In the genomic region with DNA sequence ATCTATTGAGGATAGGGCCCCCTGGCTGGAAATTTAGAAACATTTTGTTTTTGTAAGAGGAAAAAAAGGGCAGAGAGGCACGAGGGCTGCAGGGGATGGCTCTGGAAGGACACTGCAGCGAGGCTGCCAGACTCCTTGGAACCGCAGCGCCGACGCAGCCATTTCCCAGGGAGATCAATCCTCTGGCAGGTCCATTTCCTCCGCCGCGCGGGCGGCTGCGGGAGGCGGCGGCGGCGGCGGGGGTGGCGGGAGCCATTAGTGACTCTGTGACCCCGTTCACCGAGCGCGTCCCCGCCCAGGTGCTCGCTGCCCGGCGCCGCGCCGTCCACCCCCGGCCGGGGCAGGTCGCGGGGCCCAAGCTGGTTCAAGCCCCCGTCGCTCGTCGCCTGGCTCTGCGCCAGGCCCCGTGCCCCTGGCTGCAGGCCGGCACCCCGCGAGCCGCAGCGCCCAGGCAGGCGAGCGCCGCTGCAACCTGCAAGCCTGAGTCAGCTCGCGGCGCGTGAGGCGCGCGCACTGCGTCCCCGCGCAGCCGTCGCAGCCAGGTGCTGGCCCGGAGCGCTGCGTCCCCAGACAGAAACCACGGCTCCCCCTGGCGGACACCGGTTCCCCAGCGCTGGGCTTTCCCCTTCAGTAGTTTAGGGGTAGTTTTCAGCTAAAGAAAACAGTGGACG, we compare ENCODE assay signal across 8 cellular contexts.
DNase-seq lines count a peak whose midpoint lies in the region; ATAC-seq, FAIRE-seq and TF ChIP-seq lines count a peak whose summit lies in the region.

No MANE protein-coding gene starts in this region.

- ATAC-seq in GM19438 (IDR thresholded peaks at IDR 0.05; ENCODE audit: low read depth, unreplicated experiment), result peak; percentile 71
- peak; percentile 38 for ATAC-seq in HG03575 (IDR thresholded peaks at IDR 0.05; ENCODE audit: extremely low read depth, insufficient number of reproducible peaks, low FRiP score, unreplicated experiment)

- intact Hi-C loops in endothelial cell of umbilical vein (cut with micrococcal nuclease), result loop anchor here (1.0 kb wide), 1 partner anchor 606 kb away; no protein-coding TSS in a partner anchor

- H3K79me2 ChIP-seq in endothelial cell of umbilical vein (ENCODE audit: control insufficient read depth, insufficient read depth, low read length), result no peaks in the 10 kb centered on the region

- peak overlapping the region; percentile 47 for H3K4me3 ChIP-seq in CD8-positive, alpha-beta memory T cell (ENCODE audit: low read length)
- peak overlapping the region; percentile 5 to 45 (median 40) for H3K4me3 ChIP-seq in endothelial cell of umbilical vein (replicated peaks in 1 of 3; ENCODE audit: insufficient read depth in 1 of 3, low read depth in 1 of 3, low read length in 3 of 3)

- peaks cover 23 to 39% (median 34%) of the 10 kb centered on the region in 3 donors for H3K4me1 Mint-ChIP-seq in CD8-positive, alpha-beta memory T cell

- H3K27ac Mint-ChIP-seq in CD8-positive, alpha-beta memory T cell, result peak overlapping the region; percentile 2 to 93 (median 77)

- no peaks in the 10 kb centered on the region for H3K9me1 ChIP-seq in endothelial cell of umbilical vein (replicated peaks; ENCODE audit: control insufficient read depth, extremely low read depth, insufficient read depth, low read length)

- no peak overlapping the region for H3K9ac ChIP-seq in endothelial cell of umbilical vein (replicated peaks; ENCODE audit: extremely low read depth, insufficient read depth, low read length)

- TF ChIP-seq POLR2A in endothelial cell of umbilical vein (IDR thresholded peaks at IDR 0.05; ENCODE audit: low read depth, low read length), result no peak

- CTCF ChIA-PET in CD8-positive, alpha-beta memory T cell (lab: Charles Lee), result interaction anchor here (0.6 to 10.2 kb wide), 72 partner anchors 10 to 611 kb away, joined by 3 to 193 read pairs (median 4); a partner anchor contains a TSS
- CTCF ChIA-PET in endothelial cell of umbilical vein (lab: Charles Lee), result interaction anchor here (0.6 to 8.4 kb wide), 40 partner anchors 9 to 678 kb away, joined by 3 to 504 read pairs (median 4); a partner anchor contains a TSS

- H3K36me3 Mint-ChIP-seq in CD8-positive, alpha-beta memory T cell, result peaks cover 0 to 1% (median 0%) of the 10 kb centered on the region in 3 donors

- POLR2A ChIA-PET in CD8-positive, alpha-beta memory T cell (lab: Charles Lee), result interaction anchor here (0.6 to 2.1 kb wide), 9 partner anchors 18 to 450 kb away, joined by 3 to 14 read pairs (median 3); a partner anchor contains a TSS
- POLR2A ChIA-PET in endothelial cell of umbilical vein (lab: Charles Lee), result no interaction called here

- TF ChIP-seq CTCF in endothelial cell of umbilical vein (IDR thresholded peaks at IDR 0.05; ENCODE audit: extremely low read depth in 1 of 2, insufficient read depth in 1 of 2, low read depth in 1 of 2, low read length in 2 of 2), result peak; percentile 94 to 95

- H3K4me1 ChIP-seq in CD8-positive, alpha-beta memory T cell (ENCODE audit: insufficient read depth, low read length), result peaks cover 21% of the 10 kb centered on the region
- peaks cover 3% of the 10 kb centered on the region for H3K4me1 ChIP-seq in endothelial cell of umbilical vein (ENCODE audit: control insufficient read depth, extremely low read depth, insufficient read depth, low read length)

- FAIRE-seq in endothelial cell of umbilical vein (lab: Jason Lieb, UNC), result peak; percentile 74

- peak; percentile 86 to 93 (median 87) for DNase-seq in CD8-positive, alpha-beta memory T cell
- peak; percentile 74 for DNase-seq in NK-92 treated with Interleukin-12 subunit alpha and Interleukin-12 subunit beta, amount 100 ng/mL, for 24 hours (lab: John Stamatoyannopoulos, UW)
- DNase-seq in activated CD8-positive, alpha-beta memory T cell treated with anti-CD3 and anti-CD28 coated beads, Interleukin-2, amount 50 U/mL, for 1 hour (ENCODE audit: extremely low read depth), result peak; percentile 71
- DNase-seq in endothelial cell of umbilical vein (ENCODE audit: low read depth, low spot score) (peak; percentile 80), middle frontal gyrus (ENCODE audit: extremely low spot score, low spot score) (peak; percentile 79)
- peak; percentile 87 to 93 for DNase-seq in stimulated activated CD8-positive, alpha-beta memory T cell treated with anti-CD3 and anti-CD28 coated beads, Interleukin-2, amount 100 ng/mL, for 48 hours (ENCODE audit: low read depth in 2 of 2)

- H3K27me3 Mint-ChIP-seq in CD8-positive, alpha-beta memory T cell, result peaks cover 0 to 2% of the 10 kb centered on the region in 2 donors

- dilution Hi-C loops in endothelial cell of umbilical vein (cut with MboI; ENCODE audit: extremely low pct_ligation_motif_present, low sequenced_read_pairs), result no loop called here

- H4K20me1 ChIP-seq in endothelial cell of umbilical vein (replicated peaks; ENCODE audit: control insufficient read depth, extremely low read depth, insufficient read depth, low read length), result no peaks in the 10 kb centered on the region

- peak overlapping the region; percentile 76 to 94 (median 86) for H3K4me3 Mint-ChIP-seq in CD8-positive, alpha-beta memory T cell

- H3K27me3 ChIP-seq in CD8-positive, alpha-beta memory T cell (ENCODE audit: insufficient read depth, low read length, poor library complexity, severe bottlenecking), result no peaks in the 10 kb centered on the region
- peaks cover 38 to 47% of the 10 kb centered on the region in 2 experiments for H3K27me3 ChIP-seq in endothelial cell of umbilical vein (ENCODE audit: control insufficient read depth in 2 of 2, insufficient read depth in 2 of 2, low read length in 2 of 2)

- peak overlapping the region; percentile 33 for H3K4me2 ChIP-seq in endothelial cell of umbilical vein (ENCODE audit: insufficient read depth, low read length)

- BruUV-seq in endothelial cell of umbilical vein (replicated peaks; lab: Mats Ljungman, UMichigan), result no TSS peak

- H3K36me3 ChIP-seq in CD8-positive, alpha-beta memory T cell (ENCODE audit: insufficient read depth, low read length), result no peaks in the 10 kb centered on the region
- no peaks in the 10 kb centered on the region for H3K36me3 ChIP-seq in endothelial cell of umbilical vein (ENCODE audit: control insufficient read depth in 2 of 2, extremely low read depth in 1 of 2, insufficient read depth in 2 of 2, low read length in 2 of 2)

- H3K9me3 Mint-ChIP-seq in CD8-positive, alpha-beta memory T cell, result no peaks in the 10 kb centered on the region

- H2AFZ ChIP-seq in endothelial cell of umbilical vein (ENCODE audit: low read depth, low read length), result peak overlapping the region; percentile 60

- H3K9me3 ChIP-seq in CD8-positive, alpha-beta memory T cell (ENCODE audit: low read length), result no peaks in the 10 kb centered on the region
- H3K9me3 ChIP-seq in endothelial cell of umbilical vein (replicated peaks; ENCODE audit: control insufficient read depth, insufficient read depth, low read length), result no peaks in the 10 kb centered on the region

- H3K27ac ChIP-seq in CD8-positive, alpha-beta memory T cell (ENCODE audit: low read depth, low read length), result no peak overlapping the region
- H3K27ac ChIP-seq in endothelial cell of umbilical vein (ENCODE audit: insufficient read depth, low read depth, low read length), result no peak overlapping the region

TF ChIP-seq in endothelial cell of umbilical vein, 7 proteins besides CTCF, POLR2A, EP300 and RAD21:
- peak; percentile 18 for TF ChIP-seq POLR2AphosphoS5 (IDR thresholded peaks at IDR 0.05; ENCODE audit: insufficient read depth, low read depth, low read length)
- no peak for TF ChIP-seq JUN (IDR thresholded peaks at IDR 0.05; ENCODE audit: borderline replicate concordance, insufficient read depth, insufficient read length, low read depth)
- no peak for TF ChIP-seq FOS (IDR thresholded peaks at IDR 0.05; ENCODE audit: borderline replicate concordance, insufficient read depth, low read length)
- TF ChIP-seq EZH2 (IDR thresholded peaks at IDR 0.05; ENCODE audit: borderline replicate concordance, low read depth, low read length, severe bottlenecking), result peak; percentile 37
- TF ChIP-seq, protein P1, sequence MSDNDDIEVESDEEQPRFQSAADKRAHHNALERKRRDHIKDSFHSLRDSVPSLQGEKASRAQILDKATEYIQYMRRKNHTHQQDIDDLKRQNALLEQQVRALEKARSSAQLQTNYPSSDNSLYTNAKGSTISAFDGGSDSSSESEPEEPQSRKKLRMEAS (IDR thresholded peaks at IDR 0.05; ENCODE audit: insufficient read depth, insufficient read length), result no peak
- no peak for TF ChIP-seq GATA2 (IDR thresholded peaks at IDR 0.05; ENCODE audit: insufficient read depth, insufficient read length, low read depth, low read length)
- TF ChIP-seq MYC (IDR thresholded peaks at IDR 0.05; ENCODE audit: low read depth, low read length), result no peak
